12 cellular contexts compared by ENCODE assay signal in genomic region chr16:68227183-68227793, GRCh38. TPM values are rescaled to one million over a fixed set of nuclear protein-coding genes. Genes with fewer than 3 reads are reported as not detected.
DNase-seq lines count a peak whose midpoint lies in the region; ATAC-seq, FAIRE-seq and TF ChIP-seq lines count a peak whose summit lies in the region.
"Had no signal": no experiment of that assay in that cellular context is flagged by ENCODE, and none has a peak within 500 bp of the region (broad histone marks: within the 10 kb centered on the region; RNA-seq: fewer than 3 reads in every experiment).

No MANE protein-coding gene starts in this region.

- WGBS in small intestine, 3 donors, result 34 to 46% (median 37%) methylated on average over 3 of the region's 3 CpGs

- no peaks in the 10 kb centered on the region for H3K9me3 ChIP-seq in small intestine (ENCODE audit: control insufficient read depth, low read depth)
- H3K9me3 ChIP-seq: A549, adrenal gland had no signal

- H3K36me3 ChIP-seq in small intestine (ENCODE audit: control insufficient read depth in 2 of 2, insufficient read depth in 2 of 2, low read length in 2 of 2), result peaks cover 3 to 6% of the 10 kb centered on the region in 2 donors

- H3K4me3 ChIP-seq in fibroblast of villous mesenchyme (ENCODE audit: low read depth, low read length), result no peak overlapping the region
- no peak overlapping the region for H3K4me3 ChIP-seq in small intestine (ENCODE audit: low read depth in 1 of 2, low read length in 2 of 2)
- H3K4me3 ChIP-seq: A549, adrenal gland had no signal

- peak overlapping the region in 1 of 2 donors; percentile 43 for H3K27ac ChIP-seq in small intestine (ENCODE audit: low read depth in 1 of 2, low read length in 1 of 2)
- H3K27ac ChIP-seq: A549 had no signal

- TF ChIP-seq CTCF in fibroblast of villous mesenchyme (IDR thresholded peaks at IDR 0.05; ENCODE audit: insufficient read depth, low read depth, low read length), result no peak

- H3K4me1 ChIP-seq in small intestine (ENCODE audit: control insufficient read depth in 2 of 2, insufficient read depth in 1 of 2, low read depth in 1 of 2, low read length in 1 of 2), result no peaks in the 10 kb centered on the region
- H3K4me1 ChIP-seq: A549 had no signal

- DNase-seq in NCI-H82 (lab: John Stamatoyannopoulos, UW) (peak; percentile 35), NCI-H82 treated with DMSO at 0.1 percent for 48 hours (lab: John Stamatoyannopoulos, UW; ENCODE audit: unreplicated experiment) (no peak), MV-4-11 (lab: John Stamatoyannopoulos, UW) (peak; percentile 17), fibroblast of villous mesenchyme (ENCODE audit: low read depth) (peak; percentile 58), small intestine (peak; percentile 42), NCI-H1436 (lab: John Stamatoyannopoulos, UW) (no peak), SK-N-DZ (ENCODE audit: low spot score) (no peak)
- DNase-seq: NCI-H2227 treated with DMSO at 0.1 percent for 48 hours had no signal

- ATAC-seq in HG03025 (IDR thresholded peaks at IDR 0.05; ENCODE audit: low FRiP score, unreplicated experiment), result no peak
- ATAC-seq: A549 had no signal

- FAIRE-seq in small intestine (lab: Jason Lieb, UNC), result no peak
- FAIRE-seq: A549, H1 had no signal

- H3K27me3 ChIP-seq in small intestine (ENCODE audit: control insufficient read depth in 2 of 2, insufficient read depth in 2 of 2, low read length in 2 of 2), result no peaks in the 10 kb centered on the region
- H3K27me3 ChIP-seq: adrenal gland had no signal

RNA-seq across cellular contexts. Expression of gene ESRP2, which starts 8.6 kb away (rescaled TPM):
- total RNA-seq in fibroblast of villous mesenchyme, result under 0.01 and 0.86 TPM in 2 replicates
- polyA plus RNA-seq in small intestine, result 10 to 100 TPM; 14.3 to 21.5 (median 15.9) TPM
- 0.07 and 3.4 TPM in 2 replicates for polyA plus RNA-seq in SK-N-DZ (2014; cell fraction: cytosol; rRNA removed)
- 0.24 and 1.7 TPM in 2 replicates for polyA plus RNA-seq in SK-N-DZ (2014; cell fraction: nucleus; rRNA removed)

RNA-seq across cellular contexts. Expression of gene PLA2G15, which starts 17.9 kb away (rescaled TPM):
- total RNA-seq in fibroblast of villous mesenchyme, result 17.4 and 19.9 TPM in 2 replicates
- 1 to 10 TPM; 5.4 to 7.4 (median 5.7) TPM for polyA plus RNA-seq in small intestine
- polyA plus RNA-seq in SK-N-DZ (2014; cell fraction: cytosol; rRNA removed), result 13.1 and 15.1 TPM in 2 replicates
- polyA plus RNA-seq in SK-N-DZ (2014; cell fraction: nucleus; rRNA removed), result 12.6 and 13.1 TPM in 2 replicates

RNA-seq across cellular contexts. Expression of gene SLC7A6, which starts 37.0 kb away (rescaled TPM):
- 24.8 and 49.7 TPM in 2 replicates for total RNA-seq in fibroblast of villous mesenchyme
- 1 to 10 TPM; 2.0 to 8.5 (median 4.9) TPM for polyA plus RNA-seq in small intestine
- polyA plus RNA-seq in SK-N-DZ (2014; cell fraction: cytosol; rRNA removed), result 19.0 and 24.7 TPM in 2 replicates
- polyA plus RNA-seq in SK-N-DZ (2014; cell fraction: nucleus; rRNA removed), result 38.3 and 64.3 TPM in 2 replicates

Comparison
In these comparisons a context has a peak if more than half of its experiments do, and no peak if none do; other contexts are left out.
1. DNase-seq: peak in NCI-H82 (single experiment), MV-4-11 (single experiment), fibroblast of villous mesenchyme (single experiment) and small intestine (single experiment); none in NCI-H82 treated with DMSO at 0.1 percent for 48 hours (single experiment), NCI-H1436 (single experiment) and SK-N-DZ (single experiment).